In genomic region chr2:213376644-213377043, GRCh38 we compare ENCODE assay signal across 3 cellular contexts.
A peak's percentile ranks its signal among the peaks of the same experiment; 100 is the strongest.
TF ChIP-seq lines count a peak whose summit lies in the region.

No MANE protein-coding gene starts in this region.

TF ChIP-seq in A549, 52 proteins besides CTCF, POLR2A, EP300 and RAD21 (continued from another document):
- TF ChIP-seq FOXS1 (CRISPR knock-in tag; IDR thresholded peaks at IDR 0.05), result no peak

TF ChIP-seq in IMR-90, 13 proteins besides CTCF, POLR2A, EP300 and RAD21 (continued from another document):
- TF ChIP-seq ELK1 (IDR thresholded peaks at IDR 0.05; ENCODE audit: borderline replicate concordance, low read depth, low read length), result no peak

TF ChIP-seq in K562, 482 proteins besides CTCF, POLR2A, EP300 and RAD21 (continued from another document):
- TF ChIP-seq ZNF316 (IDR thresholded peaks at IDR 0.05), result 0 out of 2 replicates have a peak, but pooled peaks have one; percentile 10
- TF ChIP-seq C11orf30 (IDR thresholded peaks at IDR 0.05; ENCODE audit: low read depth), result no peak
